13 cellular contexts compared by ENCODE assay signal in the genomic region with DNA sequence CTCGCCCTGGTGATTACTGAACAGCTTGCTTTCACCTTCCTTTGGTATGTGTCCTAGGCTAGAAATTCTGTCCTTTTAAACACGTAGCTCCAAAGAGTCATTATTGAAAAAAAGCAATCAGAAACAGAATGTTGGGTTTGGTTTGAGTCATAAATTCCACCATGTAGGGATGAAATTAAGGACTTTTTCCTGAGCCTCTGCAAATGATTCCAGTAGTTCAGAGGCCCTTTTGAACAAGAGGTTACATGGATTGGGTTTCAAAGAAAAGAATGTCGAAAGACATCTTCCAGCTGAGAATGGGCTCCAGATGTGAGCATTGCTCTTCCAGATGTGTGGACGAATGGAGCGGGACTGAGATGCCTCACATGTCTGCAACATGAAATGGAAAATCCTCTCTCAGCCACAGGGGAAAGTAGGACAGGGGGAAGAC. TPM values are rescaled to one million over a fixed set of nuclear protein-coding genes. Genes with fewer than 3 reads are reported as not detected.
DNase-seq lines count a peak whose midpoint lies in the region; ATAC-seq and TF ChIP-seq lines count a peak whose summit lies in the region.
"Had no signal": no experiment of that assay in that cellular context is flagged by ENCODE, and none has a peak within 500 bp of the region (broad histone marks: within the 10 kb centered on the region; RNA-seq: fewer than 3 reads in every experiment).

No MANE protein-coding gene starts in this region.

- H3K27me3 ChIP-seq in GM23338 (ENCODE audit: insufficient read depth): no peaks in the 10 kb centered on the region
- peaks cover 0 to 6% (median 4%) of the 10 kb centered on the region in 3 donors for H3K27me3 ChIP-seq in skeletal muscle tissue (ENCODE audit: control insufficient read depth in 3 of 3, insufficient read depth in 3 of 3, low read length in 3 of 3)
- no peaks in the 10 kb centered on the region for H3K27me3 ChIP-seq in CD4-positive, alpha-beta memory T cell (ENCODE audit: insufficient read depth, low read length)

- H3K36me3 Mint-ChIP-seq in GM23338 (ENCODE audit: low read depth): no peaks in the 10 kb centered on the region
- H3K36me3 Mint-ChIP-seq in activated CD8-positive, alpha-beta memory T cell treated with anti-CD3 and anti-CD28 coated beads, Interleukin-2, amount 10 ng/mL, durations not matched to agents 7 days and 5 days: no peaks in the 10 kb centered on the region
- no peaks in the 10 kb centered on the region for H3K36me3 Mint-ChIP-seq in CD4-positive, alpha-beta memory T cell
- H3K36me3 Mint-ChIP-seq: activated naive CD4-positive, alpha-beta T cell treated with anti-CD3 and anti-CD28 coated beads, Interleukin-2, amount 10 ng/mL, durations not matched to agents 7 days and 5 days had no signal

- no peaks in the 10 kb centered on the region for H3K79me2 ChIP-seq in GM23338 (replicated peaks; ENCODE audit: insufficient read depth)

- POLR2A ChIA-PET in CD4-positive, alpha-beta memory T cell (lab: Charles Lee; ENCODE audit: partially characterized antibody): no interaction called here

- no peak overlapping the region for H3K4me3 Mint-ChIP-seq in GM23338
- H3K4me3 Mint-ChIP-seq in activated CD8-positive, alpha-beta memory T cell treated with anti-CD3 and anti-CD28 coated beads, Interleukin-2, amount 10 ng/mL, durations not matched to agents 7 days and 5 days: no peak overlapping the region
- no peak overlapping the region for H3K4me3 Mint-ChIP-seq in CD4-positive, alpha-beta memory T cell
- H3K4me3 Mint-ChIP-seq: activated naive CD4-positive, alpha-beta T cell treated with anti-CD3 and anti-CD28 coated beads, Interleukin-2, amount 10 ng/mL, durations not matched to agents 7 days and 5 days; T-helper 17 cell had no signal

- no peaks in the 10 kb centered on the region for H3K36me3 ChIP-seq in GM23338 (ENCODE audit: insufficient read depth)
- H3K36me3 ChIP-seq in skeletal muscle tissue (ENCODE audit: control insufficient read depth in 3 of 3, insufficient read depth in 3 of 3, low read length in 3 of 3): no peaks in the 10 kb centered on the region
- H3K36me3 ChIP-seq in CD4-positive, alpha-beta memory T cell (ENCODE audit: insufficient read depth, low read length): no peaks in the 10 kb centered on the region

- peak overlapping the region; percentile 60 for H3K4me2 ChIP-seq in GM23338

- H4K20me1 ChIP-seq in GM23338 (replicated peaks; ENCODE audit: insufficient read depth): no peaks in the 10 kb centered on the region

- no peaks in the 10 kb centered on the region for H3K9me3 ChIP-seq in skeletal muscle tissue (ENCODE audit: control insufficient read depth in 3 of 3, low read length in 3 of 3)
- no peaks in the 10 kb centered on the region for H3K9me3 ChIP-seq in CD4-positive, alpha-beta memory T cell (ENCODE audit: control insufficient read depth in 1 of 2, low read length in 2 of 2)

- H3K4me1 ChIP-seq in GM23338 (ENCODE audit: insufficient read depth): peaks cover 13% of the 10 kb centered on the region
- H3K4me1 ChIP-seq in skeletal muscle tissue (ENCODE audit: control insufficient read depth in 3 of 3, insufficient read depth in 3 of 3, low read length in 3 of 3): peaks cover 0 to 7% (median 6%) of the 10 kb centered on the region in 3 donors
- H3K4me1 ChIP-seq in CD4-positive, alpha-beta memory T cell (ENCODE audit: insufficient read depth, low read length): peaks cover 6% of the 10 kb centered on the region

- no peaks in the 10 kb centered on the region for H3F3A ChIP-seq in GM23338 (replicated peaks; ENCODE audit: low read depth)

- H3K9me3 Mint-ChIP-seq in GM23338: no peaks in the 10 kb centered on the region
- H3K9me3 Mint-ChIP-seq in activated CD8-positive, alpha-beta memory T cell treated with anti-CD3 and anti-CD28 coated beads, Interleukin-2, amount 10 ng/mL, durations not matched to agents 7 days and 5 days (ENCODE audit: low read depth): peaks cover 2% of the 10 kb centered on the region
- peaks cover 0 to 1% (median 0%) of the 10 kb centered on the region in 8 donors for H3K9me3 Mint-ChIP-seq in CD4-positive, alpha-beta memory T cell

- 0 out of 2 replicates have a peak, but pooled peaks cover 4% of the 10 kb centered on the region for H3K9me2 ChIP-seq in GM23338 (ENCODE audit: insufficient read depth)

- peak overlapping the region; percentile 57 for H2AFZ ChIP-seq in GM23338

- H3K9ac ChIP-seq in skeletal muscle tissue (ENCODE audit: low read depth in 1 of 3, low read length in 3 of 3): peak overlapping the region in 1 of 3 donors; percentile 34

- intact Hi-C loops in left cardiac atrium (cut with DNase I): no loop called here
- intact Hi-C loops in CD4-positive, alpha-beta memory T cell (cut with micrococcal nuclease): no loop called here

- DNase-seq in GM23338 (ENCODE audit: low spot score) (no peak), astrocyte of the hippocampus (ENCODE audit: low read depth, low spot score) (peak; percentile 42), left cardiac atrium (no peak), ureter (ENCODE audit: low spot score) (no peak), ACHN (no peak)
- DNase-seq in activated CD8-positive, alpha-beta memory T cell treated with anti-CD3 and anti-CD28 coated beads, Interleukin-2, amount 10 ng/mL, durations not matched to agents 7 days and 5 days: no peak
- no peak for DNase-seq in CD4-positive, alpha-beta memory T cell
- DNase-seq: activated naive CD4-positive, alpha-beta T cell treated with anti-CD3 and anti-CD28 coated beads, Interleukin-2, amount 10 ng/mL, durations not matched to agents 7 days and 5 days; GF-D8; NCI-H1694; small intestine; T-helper 17 cell had no signal

- CTCF ChIA-PET in activated CD8-positive, alpha-beta memory T cell treated with anti-CD3 and anti-CD28 coated beads, Interleukin-2, amount 10 ng/mL, durations not matched to agents 7 days and 5 days (lab: Charles Lee): interaction anchor here (2.1 kb wide), 1 partner anchor 39 kb away, joined by 7 read pairs; no protein-coding TSS in a partner anchor
- CTCF ChIA-PET in CD4-positive, alpha-beta memory T cell (lab: Charles Lee; ENCODE audit: partially characterized antibody): interaction anchor here (1.0 kb wide), 1 partner anchor 39 kb away, joined by 4 read pairs; no protein-coding TSS in a partner anchor

- H3K4me3 ChIP-seq in GM23338 (no peak overlapping the region), skeletal muscle tissue (ENCODE audit: low read length in 3 of 3) (no peak overlapping the region)
- no peak overlapping the region for H3K4me3 ChIP-seq in CD4-positive, alpha-beta memory T cell (ENCODE audit: low read length in 2 of 2)

- peak overlapping the region; percentile 67; the same call in 1 of the 2 replicates for H3K27ac Mint-ChIP-seq in GM23338
- H3K27ac Mint-ChIP-seq in activated CD8-positive, alpha-beta memory T cell treated with anti-CD3 and anti-CD28 coated beads, Interleukin-2, amount 10 ng/mL, durations not matched to agents 7 days and 5 days: no peak overlapping the region
- H3K27ac Mint-ChIP-seq in CD4-positive, alpha-beta memory T cell: no peak overlapping the region
- H3K27ac Mint-ChIP-seq: activated naive CD4-positive, alpha-beta T cell treated with anti-CD3 and anti-CD28 coated beads, Interleukin-2, amount 10 ng/mL, durations not matched to agents 7 days and 5 days; T-helper 17 cell had no signal

- ATAC-seq in GM23338: no peak
- ATAC-seq in left cardiac atrium: peak; percentile 27 to 39
- no peak for ATAC-seq in activated CD8-positive, alpha-beta memory T cell treated with anti-CD3 and anti-CD28 coated beads, Interleukin-2, amount 10 ng/mL, durations not matched to agents 7 days and 5 days

- peaks cover 40% of the 10 kb centered on the region for H3K4me1 Mint-ChIP-seq in GM23338
- peaks cover 27% of the 10 kb centered on the region for H3K4me1 Mint-ChIP-seq in activated CD8-positive, alpha-beta memory T cell treated with anti-CD3 and anti-CD28 coated beads, Interleukin-2, amount 10 ng/mL, durations not matched to agents 7 days and 5 days
- peaks cover 6 to 16% (median 9%) of the 10 kb centered on the region in 4 donors for H3K4me1 Mint-ChIP-seq in CD4-positive, alpha-beta memory T cell

- in situ Hi-C loops in ACHN (cut with HindIII; ENCODE audit: low pct_ligation_motif_present, low pct_unique_long_range_greater_than_20kb, low sequenced_read_pairs): no loop called here

- H3K27ac ChIP-seq in GM23338 (ENCODE audit: low read depth): no peak overlapping the region
- peak overlapping the region; percentile 72 for H3K27ac ChIP-seq in skeletal muscle tissue (ENCODE audit: low read depth, low read length)
- H3K27ac ChIP-seq in CD4-positive, alpha-beta memory T cell (ENCODE audit: low read depth, low read length): no peak overlapping the region

- peaks cover 2% of the 10 kb centered on the region for H3K27me3 Mint-ChIP-seq in GM23338 (ENCODE audit: insufficient read depth, low read depth, poor library complexity)
- H3K27me3 Mint-ChIP-seq in activated CD8-positive, alpha-beta memory T cell treated with anti-CD3 and anti-CD28 coated beads, Interleukin-2, amount 10 ng/mL, durations not matched to agents 7 days and 5 days: peaks cover 69% of the 10 kb centered on the region
- H3K27me3 Mint-ChIP-seq in CD4-positive, alpha-beta memory T cell: peaks cover 6 to 13% of the 10 kb centered on the region in 2 donors

- TF ChIP-seq CTCF in GM23338 (conservative IDR thresholded peaks at IDR 0.05; ENCODE audit: low read depth in 2 of 2): no peak

RNA-seq across cellular contexts. Expression of gene EMP1, which starts 23.5 kb away (rescaled TPM):
- 0.07 TPM in 1 of 2 replicates, not detected in the other for total RNA-seq in GM23338 (2014; rRNA removed; shearing (Covaris generic))
- 0.39 and 1.1 TPM in 2 replicates for polyA plus RNA-seq in GM23338 (2016; fragmentation: Nextera tagmentation; extraction: Ambion mirVana)
- 100 to 1,000 TPM; 304 to 477 TPM for total RNA-seq in left cardiac atrium
- 40.2 TPM for total RNA-seq in skeletal muscle tissue
- total RNA-seq in ureter: 193 TPM
- total RNA-seq in activated CD8-positive, alpha-beta memory T cell treated with anti-CD3 and anti-CD28 coated beads, Interleukin-2, amount 10 ng/mL, durations not matched to agents 7 days and 5 days: 1 to 10 TPM; 6.1 to 8.8 TPM
- total RNA-seq in CD4-positive, alpha-beta memory T cell: 1 to 10 TPM; 4.5 to 5.8 TPM
- 1 to 10 TPM in 1 of 2 donors, under 1 TPM in 1; 0.50 to 1.8 TPM for polyA plus RNA-seq in CD4-positive, alpha-beta memory T cell

Comparison
In these comparisons a context has a peak if more than half of its experiments do, and no peak if none do; other contexts are left out.
1. ATAC-seq: peak in left cardiac atrium (2 of 2); none in GM23338 (single experiment) and activated CD8-positive, alpha-beta memory T cell treated with anti-CD3 and anti-CD28 coated beads, Interleukin-2, amount 10 ng/mL, durations not matched to agents 7 days and 5 days (single experiment).